ENCODE assay signal across 1 cellular context in genomic region chr9:130768265-130768664, GRCh38.
TF ChIP-seq lines count a peak whose summit lies in the region.

No MANE protein-coding gene starts in this region.

TF ChIP-seq in HepG2, 621 proteins besides CTCF, POLR2A, EP300 and RAD21 (continued from another document and continues in another):
- 0 out of 2 replicates have a peak, but pooled peaks have one; percentile 18 for TF ChIP-seq KDM6A (CRISPR knock-in tag; IDR thresholded peaks at IDR 0.05; ENCODE audit: low read depth)
- TF ChIP-seq SNAI1 (CRISPR knock-in tag; IDR thresholded peaks at IDR 0.05; ENCODE audit: borderline replicate concordance), result no peak
- no peak for TF ChIP-seq RARA (CRISPR knock-in tag; IDR thresholded peaks at IDR 0.05)
- TF ChIP-seq SSRP1 (CRISPR knock-in tag; IDR thresholded peaks at IDR 0.05), result no peak
- 0 out of 2 replicates have a peak, but pooled peaks have one; percentile 25 for TF ChIP-seq NR2C2 (CRISPR knock-in tag; IDR thresholded peaks at IDR 0.05; ENCODE audit: borderline replicate concordance)
- TF ChIP-seq ZNF609 (CRISPR knock-in tag; IDR thresholded peaks at IDR 0.05; ENCODE audit: borderline replicate concordance), result peak; percentile 34; the same call in 1 of the 2 replicates
- 0 out of 2 replicates have a peak, but pooled peaks have one; percentile 14 for TF ChIP-seq ZSCAN29 (CRISPR knock-in tag; conservative IDR thresholded peaks at IDR 0.05)
- TF ChIP-seq ZFX (CRISPR knock-in tag; IDR thresholded peaks at IDR 0.05; ENCODE audit: low read depth), result peak; percentile 48; the same call in 1 of the 2 replicates
- no peak for TF ChIP-seq ARID2 (CRISPR knock-in tag; IDR thresholded peaks at IDR 0.05; ENCODE audit: borderline replicate concordance)
- peak; percentile 67 for TF ChIP-seq HNF4A (CRISPR knock-in tag; IDR thresholded peaks at IDR 0.05)
- TF ChIP-seq ZKSCAN5 (CRISPR knock-in tag; IDR thresholded peaks at IDR 0.05), result no peak
- peak; percentile 47 for TF ChIP-seq FOXA3 (CRISPR knock-in tag; IDR thresholded peaks at IDR 0.05)
- TF ChIP-seq ATF4 (CRISPR knock-in tag; IDR thresholded peaks at IDR 0.05), result peak in 1 of 2 experiments; percentile 97; a peak in 2 of 4 replicates
- TF ChIP-seq ZFP62 (CRISPR knock-in tag; IDR thresholded peaks at IDR 0.05), result no peak
- TF ChIP-seq ZNF280D (CRISPR knock-in tag; IDR thresholded peaks at IDR 0.05), result no peak
- TF ChIP-seq ZNF12 (CRISPR knock-in tag; IDR thresholded peaks at IDR 0.05), result peak; percentile 39; the same call in 1 of the 2 replicates
- no peak for TF ChIP-seq TOE1 (CRISPR knock-in tag; IDR thresholded peaks at IDR 0.05)
- 0 out of 2 replicates have a peak, but pooled peaks have one; percentile 34 for TF ChIP-seq POLR2G (IDR thresholded peaks at IDR 0.05; ENCODE audit: low read depth, low read length)
- TF ChIP-seq PATZ1 (CRISPR knock-in tag; IDR thresholded peaks at IDR 0.05), result peak; percentile 68
- peak; percentile 75 for TF ChIP-seq SAP130 (CRISPR knock-in tag; IDR thresholded peaks at IDR 0.05; ENCODE audit: low read depth)
- no peak for TF ChIP-seq SNAPC5 (CRISPR knock-in tag; IDR thresholded peaks at IDR 0.05; ENCODE audit: borderline replicate concordance)
- TF ChIP-seq THRA (CRISPR knock-in tag; IDR thresholded peaks at IDR 0.05; ENCODE audit: borderline replicate concordance), result 0 out of 2 replicates have a peak, but pooled peaks have one; percentile 17
- TF ChIP-seq ZSCAN22 (CRISPR knock-in tag; IDR thresholded peaks at IDR 0.05), result peak; percentile 98
- peak; percentile 25; the same call in 1 of the 2 replicates for TF ChIP-seq FOXK1 (CRISPR knock-in tag; IDR thresholded peaks at IDR 0.05; ENCODE audit: borderline replicate concordance, low read depth)
- no peak for TF ChIP-seq MBD4 (IDR thresholded peaks at IDR 0.05; ENCODE audit: borderline replicate concordance, low read length)
- no peak for TF ChIP-seq RFXANK (CRISPR knock-in tag; IDR thresholded peaks at IDR 0.05)
- no peak for TF ChIP-seq ISX (CRISPR knock-in tag; conservative IDR thresholded peaks at IDR 0.05)
- no peak for TF ChIP-seq SRSF4 (IDR thresholded peaks at IDR 0.05; ENCODE audit: low read depth, low read length, poor library complexity, severe bottlenecking)
- TF ChIP-seq ZNF547 (CRISPR knock-in tag; IDR thresholded peaks at IDR 0.05), result no peak
- TF ChIP-seq ZNF281 (CRISPR knock-in tag; IDR thresholded peaks at IDR 0.05; ENCODE audit: borderline replicate concordance), result peak; percentile 83
- TF ChIP-seq MED13 (CRISPR knock-in tag; IDR thresholded peaks at IDR 0.05), result no peak
- TF ChIP-seq ZNF710 (CRISPR knock-in tag; IDR thresholded peaks at IDR 0.05; ENCODE audit: borderline replicate concordance), result no peak
- TF ChIP-seq ZNF10 (CRISPR knock-in tag; IDR thresholded peaks at IDR 0.05; ENCODE audit: borderline replicate concordance, low read depth), result no peak
- TF ChIP-seq ZNF207 (IDR thresholded peaks at IDR 0.05; ENCODE audit: borderline replicate concordance), result no peak
- no peak for TF ChIP-seq ZNF790 (CRISPR knock-in tag; IDR thresholded peaks at IDR 0.05; ENCODE audit: borderline replicate concordance)
- TF ChIP-seq ZBTB38 (CRISPR knock-in tag; IDR thresholded peaks at IDR 0.05), result peak; percentile 69
- TF ChIP-seq SALL1 (CRISPR knock-in tag; IDR thresholded peaks at IDR 0.05), result peak; percentile 72
- peak; percentile 35; the same call in 1 of the 2 replicates for TF ChIP-seq FOXP4 (CRISPR knock-in tag; IDR thresholded peaks at IDR 0.05)
